Comparison of ENCODE assay signal across 11 cellular contexts in genomic region chr6:55185144-55185543, GRCh38. TPM values are rescaled to one million over a fixed set of nuclear protein-coding genes. Genes with fewer than 3 reads are reported as not detected.
"Had no signal": no experiment of that assay in that cellular context is flagged by ENCODE, and none has a peak within 500 bp of the region (broad histone marks: within the 10 kb centered on the region; RNA-seq: fewer than 3 reads in every experiment).

No MANE protein-coding gene starts in this region.

- H3K27ac Mint-ChIP-seq: IgD-negative memory B cell had no signal

- H3K9me3 ChIP-seq: HAP-1 had no signal

- H3K27me3 Mint-ChIP-seq: IgD-negative memory B cell had no signal

- DNase-seq: GM23248, GOT3, H7, KBM-7 had no signal

- H3K36me3 ChIP-seq: HAP-1 had no signal

- H3K36me3 Mint-ChIP-seq: IgD-negative memory B cell had no signal

- H3K4me3 Mint-ChIP-seq: IgD-negative memory B cell had no signal

- FAIRE-seq: HepG2 had no signal

- H3K27ac ChIP-seq: GM23248, HL-60 had no signal

- H3K4me3 ChIP-seq: GM23248, HAP-1 had no signal

- ATAC-seq: HCT116, HepG2 had no signal

- H3K4me1 ChIP-seq: HAP-1 had no signal

RNA-seq across cellular contexts. Expression of gene HCRTR2, which starts 10.8 kb away (rescaled TPM):
- total RNA-seq: GM23248, H4, HepG2, HT1080 had no signal
- polyA plus RNA-seq: GM23248, HepG2, IgD-negative memory B cell had no signal
